Comparison of ENCODE assay signal across 1 cellular context in the genomic region with DNA sequence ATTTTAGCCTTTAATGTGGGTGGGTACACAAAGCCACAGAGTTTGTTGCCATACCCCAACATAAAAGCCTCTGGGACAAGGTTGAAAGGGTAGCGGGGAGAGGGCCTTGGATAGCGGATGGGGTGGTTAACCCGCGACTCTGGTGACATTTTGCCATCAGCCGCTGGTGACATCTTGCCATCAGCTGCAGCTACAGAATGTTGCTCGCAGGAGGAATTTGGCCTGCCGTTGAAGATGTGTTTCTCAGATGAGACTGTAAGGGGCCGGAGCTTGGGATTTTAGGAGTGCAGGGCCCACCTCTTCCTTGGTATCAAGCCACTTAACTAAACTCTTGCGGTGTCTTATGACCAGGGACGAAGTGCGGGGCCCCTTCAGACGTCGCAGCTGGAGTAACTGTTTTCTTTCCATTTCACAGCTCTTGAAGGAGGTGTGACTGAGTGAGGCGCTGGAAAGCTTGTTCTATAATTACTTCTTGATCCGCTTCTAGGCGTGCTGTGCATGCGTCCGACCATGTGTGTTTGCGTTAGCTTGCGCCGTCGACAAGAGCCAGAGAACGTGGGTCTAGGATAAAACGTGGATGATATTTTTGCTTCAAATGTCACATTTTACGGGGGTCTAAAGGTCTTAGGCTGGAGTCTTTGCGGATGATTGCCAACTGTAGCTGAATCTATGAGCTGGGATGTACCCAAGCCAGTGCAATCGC.
TF ChIP-seq lines count a peak whose summit lies in the region.

No MANE protein-coding gene starts in this region.

TF ChIP-seq in HepG2, 621 proteins besides CTCF, POLR2A, EP300 and RAD21:
- TF ChIP-seq, protein P1, sequence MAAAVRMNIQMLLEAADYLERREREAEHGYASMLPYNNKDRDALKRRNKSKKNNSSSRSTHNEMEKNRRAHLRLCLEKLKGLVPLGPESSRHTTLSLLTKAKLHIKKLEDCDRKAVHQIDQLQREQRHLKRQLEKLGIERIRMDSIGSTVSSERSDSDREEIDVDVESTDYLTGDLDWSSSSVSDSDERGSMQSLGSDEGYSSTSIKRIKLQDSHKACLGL (CRISPR knock-in tag; IDR thresholded peaks at IDR 0.05), result no peak
- 0 out of 2 replicates have a peak, but pooled peaks have one; percentile 23 for TF ChIP-seq SAFB2 (CRISPR knock-in tag; IDR thresholded peaks at IDR 0.05; ENCODE audit: borderline replicate concordance, low read depth)
- no peak for TF ChIP-seq HNRNPH1 (optimal IDR thresholded peaks at IDR 0.05; ENCODE audit: low read depth, low read length)
- TF ChIP-seq, protein P2, sequence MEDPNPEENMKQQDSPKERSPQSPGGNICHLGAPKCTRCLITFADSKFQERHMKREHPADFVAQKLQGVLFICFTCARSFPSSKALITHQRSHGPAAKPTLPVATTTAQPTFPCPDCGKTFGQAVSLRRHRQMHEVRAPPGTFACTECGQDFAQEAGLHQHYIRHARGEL (CRISPR knock-in tag; IDR thresholded peaks at IDR 0.05), result 0 out of 2 replicates have a peak, but pooled peaks have one; percentile 39
TF ChIP-seq in HepG2: peak in this region for 2.
